8 cellular contexts compared by ENCODE assay signal in the genomic region with DNA sequence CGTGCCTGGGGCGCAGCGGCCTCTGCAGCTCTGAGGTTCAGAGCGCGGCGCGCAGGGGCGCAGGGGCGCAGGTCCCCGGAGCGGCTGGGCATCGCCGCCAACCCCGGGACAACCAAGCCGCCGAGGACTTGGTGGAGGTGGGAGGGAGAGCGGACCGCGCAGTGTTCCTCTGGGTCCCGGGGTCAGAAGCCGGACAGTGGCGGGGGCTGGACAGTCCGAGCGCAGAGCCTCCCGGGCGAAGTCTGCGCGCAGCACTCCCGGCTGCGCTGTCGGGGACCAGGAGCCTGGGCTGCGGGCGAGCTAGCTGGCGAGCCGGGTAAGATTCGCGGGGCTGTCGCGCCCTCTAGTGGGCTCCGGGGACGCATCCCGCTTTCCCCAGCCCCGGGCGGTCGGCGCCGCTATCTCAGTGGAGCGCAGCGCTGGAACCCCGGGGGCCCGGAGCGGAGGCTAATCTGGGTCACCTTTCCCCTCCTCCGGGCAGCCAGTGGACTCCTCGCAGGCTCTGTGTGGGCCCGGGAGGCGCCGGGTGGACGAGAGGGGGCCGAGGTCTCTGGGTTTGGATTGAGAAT. TPM values are rescaled to one million over a fixed set of nuclear protein-coding genes. Genes with fewer than 3 reads are reported as not detected.
DNase-seq lines count a peak whose midpoint lies in the region; ATAC-seq and TF ChIP-seq lines count a peak whose summit lies in the region.

No MANE protein-coding gene starts in this region.

- peak overlapping the region; percentile 93 for H3K4me3 ChIP-seq in AG04449 (ENCODE audit: low read depth, low read length)

- POLR2A ChIA-PET in AG04449 (lab: Yijun Ruan, JAX), result interaction anchor here (1.0 to 4.1 kb wide), 6 partner anchors 319 to 545 kb away, joined by 4 to 20 read pairs (median 6); no protein-coding TSS in a partner anchor

- ATAC-seq in GM18867 (IDR thresholded peaks at IDR 0.05; ENCODE audit: unreplicated experiment) (peak; percentile 90), HG03103 (IDR thresholded peaks at IDR 0.05; ENCODE audit: low read depth, unreplicated experiment) (peak; percentile 86)

- CTCF ChIA-PET in AG04449 (lab: Yijun Ruan, JAX), result interaction anchor here (0.6 to 7.5 kb wide), 94 partner anchors 9 to 1999 kb away, joined by 3 to 196 read pairs (median 4); a partner anchor contains a TSS

- TF ChIP-seq CTCF in AG04449 (IDR thresholded peaks at IDR 0.05; ENCODE audit: insufficient read depth, low read length, missing control alignments), result peak; percentile 86

- no peak for DNase-seq in AG04449 (ENCODE audit: low read depth, low spot score)
- peak; percentile 84 for DNase-seq in NCI-H345 (lab: John Stamatoyannopoulos, UW)
- DNase-seq in activated CD4-positive, alpha-beta T cell treated with anti-CD3 and anti-CD28 coated beads for 24 hours (ENCODE audit: low read depth in 2 of 2), result peak; percentile 68 to 78
- DNase-seq in cerebellum (ENCODE audit: low spot score), result peak; percentile 63
- peak; percentile 91 for DNase-seq in kidney glomerular epithelial cell (lab: John Stamatoyannopoulos, UW)
- DNase-seq in stimulated activated CD4-positive, alpha-beta T cell treated with anti-CD3 and anti-CD28 coated beads, Interleukin-15, amount 100 ng/mL, for 48 hours (ENCODE audit: low read depth in 2 of 2), result peak; percentile 67 to 72

RNA-seq across cellular contexts. Expression of a gene that starts 4.1 kb away (rescaled TPM):
- 70.6 TPM for total RNA-seq in cerebellum
